In the genomic region with DNA sequence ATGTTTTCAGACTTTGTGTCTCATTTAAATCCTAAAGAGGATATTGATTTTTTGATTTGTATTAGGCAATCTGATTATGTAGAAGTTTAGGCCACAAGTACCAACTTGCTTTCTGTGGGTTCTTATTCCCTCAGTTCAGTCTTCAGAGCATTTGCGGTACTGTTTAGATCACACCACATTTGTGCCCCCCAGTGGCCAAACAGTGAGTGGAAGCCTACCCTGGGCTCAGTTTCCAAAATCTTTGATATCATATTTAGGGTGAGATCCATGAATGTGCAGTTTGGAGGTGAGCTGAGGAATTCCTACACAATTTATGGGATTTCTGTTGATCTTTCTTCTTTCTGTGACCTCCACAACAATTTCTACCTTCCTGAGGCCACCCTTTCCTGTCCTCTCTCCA, we compare ENCODE assay signal across 8 cellular contexts.
A peak's percentile ranks its signal among the peaks of the same experiment; 100 is the strongest.
DNase-seq lines count a peak whose midpoint lies in the region; ATAC-seq and TF ChIP-seq lines count a peak whose summit lies in the region.
"Had no signal": no experiment of that assay in that cellular context is flagged by ENCODE, and none has a peak within 500 bp of the region (broad histone marks: within the 10 kb centered on the region; RNA-seq: fewer than 3 reads in every experiment).

No MANE protein-coding gene starts in this region.

- TF ChIP-seq CTCF in GM12864 (IDR thresholded peaks at IDR 0.05; ENCODE audit: low read depth, low read length, missing control alignments) = peak; percentile 58
- peak; percentile 62 for TF ChIP-seq CTCF in NB4 (IDR thresholded peaks at IDR 0.05; ENCODE audit: low read depth, low read length)

- H3K4me3 ChIP-seq in GM12864 (ENCODE audit: low read depth, low read length) (no peak overlapping the region), NB4 (ENCODE audit: low read depth, low read length) (no peak overlapping the region)
- H3K4me3 ChIP-seq: tibial nerve had no signal

- ATAC-seq in GM21529 (IDR thresholded peaks at IDR 0.05; ENCODE audit: unreplicated experiment) (peak; percentile 77), HG02763 (IDR thresholded peaks at IDR 0.05; ENCODE audit: unreplicated experiment) (no peak)

- no peak for TF ChIP-seq POLR2A in NB4 (IDR thresholded peaks at IDR 0.05; ENCODE audit: extremely low read depth, insufficient read length)

- DNase-seq in GM12864 (ENCODE audit: low read depth) (no peak), NB4 (ENCODE audit: low read depth) (peak; percentile 43), iPS DF 4.7 (ENCODE audit: extremely low read depth, low spot score) (peak; percentile 3), hypothalamus (lab: John Stamatoyannopoulos, UW) (no peak), NCI-H1694 (lab: John Stamatoyannopoulos, UW) (no peak)

Comparison
In these comparisons a context has a peak if more than half of its experiments do, and no peak if none do; other contexts are left out.
1. DNase-seq: peak in NB4 (single experiment) and iPS DF 4.7 (single experiment); none in GM12864 (single experiment), hypothalamus (0 of 51) and NCI-H1694 (single experiment).